ENCODE assay signal across 1 cellular context in genomic region chr6:20159781-20160540, GRCh38.
TF ChIP-seq lines count a peak whose summit lies in the region.

No MANE protein-coding gene starts in this region.

TF ChIP-seq in H1, 55 proteins besides CTCF, POLR2A, EP300 and RAD21:
- TF ChIP-seq HDAC6 (IDR thresholded peaks at IDR 0.05; ENCODE audit: low read depth, low read length) = no peak
- TF ChIP-seq CTBP2 (IDR thresholded peaks at IDR 0.05; ENCODE audit: borderline replicate concordance, insufficient read depth, insufficient read length, low read length) = no peak
- TF ChIP-seq RBBP5 (IDR thresholded peaks at IDR 0.05; ENCODE audit: borderline replicate concordance, low read depth, low read length) = no peak
- no peak for TF ChIP-seq CREB1 (IDR thresholded peaks at IDR 0.05)
- TF ChIP-seq, protein P1, sequence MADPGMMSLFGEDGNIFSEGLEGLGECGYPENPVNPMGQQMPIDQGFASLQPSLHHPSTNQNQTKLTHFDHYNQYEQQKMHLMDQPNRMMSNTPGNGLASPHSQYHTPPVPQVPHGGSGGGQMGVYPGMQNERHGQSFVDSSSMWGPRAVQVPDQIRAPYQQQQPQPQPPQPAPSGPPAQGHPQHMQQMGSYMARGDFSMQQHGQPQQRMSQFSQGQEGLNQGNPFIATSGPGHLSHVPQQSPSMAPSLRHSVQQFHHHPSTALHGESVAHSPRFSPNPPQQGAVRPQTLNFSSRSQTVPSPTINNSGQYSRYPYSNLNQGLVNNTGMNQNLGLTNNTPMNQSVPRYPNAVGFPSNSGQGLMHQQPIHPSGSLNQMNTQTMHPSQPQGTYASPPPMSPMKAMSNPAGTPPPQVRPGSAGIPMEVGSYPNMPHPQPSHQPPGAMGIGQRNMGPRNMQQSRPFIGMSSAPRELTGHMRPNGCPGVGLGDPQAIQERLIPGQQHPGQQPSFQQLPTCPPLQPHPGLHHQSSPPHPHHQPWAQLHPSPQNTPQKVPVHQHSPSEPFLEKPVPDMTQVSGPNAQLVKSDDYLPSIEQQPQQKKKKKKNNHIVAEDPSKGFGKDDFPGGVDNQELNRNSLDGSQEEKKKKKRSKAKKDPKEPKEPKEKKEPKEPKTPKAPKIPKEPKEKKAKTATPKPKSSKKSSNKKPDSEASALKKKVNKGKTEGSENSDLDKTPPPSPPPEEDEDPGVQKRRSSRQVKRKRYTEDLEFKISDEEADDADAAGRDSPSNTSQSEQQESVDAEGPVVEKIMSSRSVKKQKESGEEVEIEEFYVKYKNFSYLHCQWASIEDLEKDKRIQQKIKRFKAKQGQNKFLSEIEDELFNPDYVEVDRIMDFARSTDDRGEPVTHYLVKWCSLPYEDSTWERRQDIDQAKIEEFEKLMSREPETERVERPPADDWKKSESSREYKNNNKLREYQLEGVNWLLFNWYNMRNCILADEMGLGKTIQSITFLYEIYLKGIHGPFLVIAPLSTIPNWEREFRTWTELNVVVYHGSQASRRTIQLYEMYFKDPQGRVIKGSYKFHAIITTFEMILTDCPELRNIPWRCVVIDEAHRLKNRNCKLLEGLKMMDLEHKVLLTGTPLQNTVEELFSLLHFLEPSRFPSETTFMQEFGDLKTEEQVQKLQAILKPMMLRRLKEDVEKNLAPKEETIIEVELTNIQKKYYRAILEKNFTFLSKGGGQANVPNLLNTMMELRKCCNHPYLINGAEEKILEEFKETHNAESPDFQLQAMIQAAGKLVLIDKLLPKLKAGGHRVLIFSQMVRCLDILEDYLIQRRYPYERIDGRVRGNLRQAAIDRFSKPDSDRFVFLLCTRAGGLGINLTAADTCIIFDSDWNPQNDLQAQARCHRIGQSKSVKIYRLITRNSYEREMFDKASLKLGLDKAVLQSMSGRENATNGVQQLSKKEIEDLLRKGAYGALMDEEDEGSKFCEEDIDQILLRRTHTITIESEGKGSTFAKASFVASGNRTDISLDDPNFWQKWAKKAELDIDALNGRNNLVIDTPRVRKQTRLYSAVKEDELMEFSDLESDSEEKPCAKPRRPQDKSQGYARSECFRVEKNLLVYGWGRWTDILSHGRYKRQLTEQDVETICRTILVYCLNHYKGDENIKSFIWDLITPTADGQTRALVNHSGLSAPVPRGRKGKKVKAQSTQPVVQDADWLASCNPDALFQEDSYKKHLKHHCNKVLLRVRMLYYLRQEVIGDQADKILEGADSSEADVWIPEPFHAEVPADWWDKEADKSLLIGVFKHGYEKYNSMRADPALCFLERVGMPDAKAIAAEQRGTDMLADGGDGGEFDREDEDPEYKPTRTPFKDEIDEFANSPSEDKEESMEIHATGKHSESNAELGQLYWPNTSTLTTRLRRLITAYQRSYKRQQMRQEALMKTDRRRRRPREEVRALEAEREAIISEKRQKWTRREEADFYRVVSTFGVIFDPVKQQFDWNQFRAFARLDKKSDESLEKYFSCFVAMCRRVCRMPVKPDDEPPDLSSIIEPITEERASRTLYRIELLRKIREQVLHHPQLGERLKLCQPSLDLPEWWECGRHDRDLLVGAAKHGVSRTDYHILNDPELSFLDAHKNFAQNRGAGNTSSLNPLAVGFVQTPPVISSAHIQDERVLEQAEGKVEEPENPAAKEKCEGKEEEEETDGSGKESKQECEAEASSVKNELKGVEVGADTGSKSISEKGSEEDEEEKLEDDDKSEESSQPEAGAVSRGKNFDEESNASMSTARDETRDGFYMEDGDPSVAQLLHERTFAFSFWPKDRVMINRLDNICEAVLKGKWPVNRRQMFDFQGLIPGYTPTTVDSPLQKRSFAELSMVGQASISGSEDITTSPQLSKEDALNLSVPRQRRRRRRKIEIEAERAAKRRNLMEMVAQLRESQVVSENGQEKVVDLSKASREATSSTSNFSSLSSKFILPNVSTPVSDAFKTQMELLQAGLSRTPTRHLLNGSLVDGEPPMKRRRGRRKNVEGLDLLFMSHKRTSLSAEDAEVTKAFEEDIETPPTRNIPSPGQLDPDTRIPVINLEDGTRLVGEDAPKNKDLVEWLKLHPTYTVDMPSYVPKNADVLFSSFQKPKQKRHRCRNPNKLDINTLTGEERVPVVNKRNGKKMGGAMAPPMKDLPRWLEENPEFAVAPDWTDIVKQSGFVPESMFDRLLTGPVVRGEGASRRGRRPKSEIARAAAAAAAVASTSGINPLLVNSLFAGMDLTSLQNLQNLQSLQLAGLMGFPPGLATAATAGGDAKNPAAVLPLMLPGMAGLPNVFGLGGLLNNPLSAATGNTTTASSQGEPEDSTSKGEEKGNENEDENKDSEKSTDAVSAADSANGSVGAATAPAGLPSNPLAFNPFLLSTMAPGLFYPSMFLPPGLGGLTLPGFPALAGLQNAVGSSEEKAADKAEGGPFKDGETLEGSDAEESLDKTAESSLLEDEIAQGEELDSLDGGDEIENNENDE (IDR thresholded peaks at IDR 0.05; ENCODE audit: insufficient replicate concordance, low read length) = no peak
- no peak for TF ChIP-seq SUZ12 (IDR thresholded peaks at IDR 0.05; ENCODE audit: low read length)
- TF ChIP-seq EZH2 (IDR thresholded peaks at IDR 0.05; ENCODE audit: low read depth, low read length, severe bottlenecking) = no peak
- TF ChIP-seq, protein P2, sequence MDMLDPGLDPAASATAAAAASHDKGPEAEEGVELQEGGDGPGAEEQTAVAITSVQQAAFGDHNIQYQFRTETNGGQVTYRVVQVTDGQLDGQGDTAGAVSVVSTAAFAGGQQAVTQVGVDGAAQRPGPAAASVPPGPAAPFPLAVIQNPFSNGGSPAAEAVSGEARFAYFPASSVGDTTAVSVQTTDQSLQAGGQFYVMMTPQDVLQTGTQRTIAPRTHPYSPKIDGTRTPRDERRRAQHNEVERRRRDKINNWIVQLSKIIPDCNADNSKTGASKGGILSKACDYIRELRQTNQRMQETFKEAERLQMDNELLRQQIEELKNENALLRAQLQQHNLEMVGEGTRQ (IDR thresholded peaks at IDR 0.05; ENCODE audit: low read length) = no peak
- no peak for TF ChIP-seq TAF1 (IDR thresholded peaks at IDR 0.05; ENCODE audit: low read depth, low read length)
- TF ChIP-seq CEBPB (IDR thresholded peaks at IDR 0.05; ENCODE audit: low read depth, low read length) = no peak
- no peak for TF ChIP-seq NANOG (IDR thresholded peaks at IDR 0.05; ENCODE audit: insufficient read depth, low read depth, low read length, poor library complexity, severe bottlenecking)
- no peak for TF ChIP-seq KDM5A (IDR thresholded peaks at IDR 0.05; ENCODE audit: low read length)
- TF ChIP-seq JUN (IDR thresholded peaks at IDR 0.05; ENCODE audit: low read depth, low read length) = no peak
- no peak for TF ChIP-seq BRCA1 (IDR thresholded peaks at IDR 0.05; ENCODE audit: low read depth, low read length)
- no peak for TF ChIP-seq CBX5 (IDR thresholded peaks at IDR 0.05; ENCODE audit: low read depth, low read length)
- no peak for TF ChIP-seq RNF2 (IDR thresholded peaks at IDR 0.05; ENCODE audit: borderline replicate concordance, low read depth, low read length, missing control alignments, poor library complexity, severe bottlenecking)
- TF ChIP-seq RFX5 (IDR thresholded peaks at IDR 0.05; ENCODE audit: borderline replicate concordance, low read depth, low read length) = no peak
